In the genomic region with DNA sequence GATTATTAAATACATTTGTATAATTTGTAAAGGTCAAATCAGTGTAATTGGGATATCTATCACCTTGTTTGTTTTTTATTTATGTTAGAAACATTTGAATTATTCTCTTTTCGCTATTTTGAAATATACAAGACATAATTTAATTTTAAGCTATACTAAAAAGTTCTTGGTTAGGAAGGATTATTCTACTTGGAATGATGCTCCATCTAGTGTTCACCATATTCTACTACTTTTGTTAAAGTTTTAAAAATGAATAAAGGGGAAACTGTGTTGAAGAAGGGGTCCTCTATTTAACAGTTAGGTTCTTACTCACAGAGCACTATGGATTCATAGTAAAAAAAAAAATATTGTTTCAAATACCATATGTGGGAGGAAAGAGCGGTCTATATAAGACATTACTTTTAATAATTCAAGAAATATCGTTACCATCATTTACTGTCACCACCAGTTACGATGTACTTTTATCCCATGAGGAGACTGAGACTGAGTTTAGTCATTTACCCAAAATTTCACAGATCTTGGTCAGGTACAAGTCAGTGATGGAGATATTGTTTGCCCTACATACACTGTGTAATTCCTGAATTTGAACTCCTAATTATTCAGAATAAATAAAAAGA, we compare ENCODE assay signal across 10 cellular contexts. TPM values are rescaled to one million over a fixed set of nuclear protein-coding genes. Genes with fewer than 3 reads are reported as not detected.
DNase-seq lines count a peak whose midpoint lies in the region; TF ChIP-seq lines count a peak whose summit lies in the region.
"Had no signal": no experiment of that assay in that cellular context is flagged by ENCODE, and none has a peak within 500 bp of the region (broad histone marks: within the 10 kb centered on the region; RNA-seq: fewer than 3 reads in every experiment).

No MANE protein-coding gene starts in this region.

- H3K9me3 Mint-ChIP-seq in brain = peaks cover 4 to 8% (median 7%) of the 10 kb centered on the region in 5 experiments
- H3K9me3 Mint-ChIP-seq: activated naive CD4-positive, alpha-beta T cell treated with anti-CD3 and anti-CD28 coated beads, Interleukin-2, amount 50 U/mL, for 24 hours had no signal

- intact Hi-C loops in lower leg skin (cut with DNase I; ENCODE audit: low total_unique reads) = no loop called here

- H3K4me3 Mint-ChIP-seq in brain = no peak overlapping the region
- H3K4me3 Mint-ChIP-seq: activated naive CD4-positive, alpha-beta T cell treated with anti-CD3 and anti-CD28 coated beads, Interleukin-2, amount 50 U/mL, for 24 hours had no signal

- no peak overlapping the region for H3K4me3 ChIP-seq in lower leg skin (ENCODE audit: low read depth, poor library complexity, severe bottlenecking)

- peaks cover 13% of the 10 kb centered on the region for H3K4me1 Mint-ChIP-seq in brain

- no peaks in the 10 kb centered on the region for H3K36me3 Mint-ChIP-seq in brain

- TF ChIP-seq POLR2A in lower leg skin (IDR thresholded peaks at IDR 0.05) = no peak

- WGBS in lower leg skin, 2 donors = 84 to 85% methylated on average over 4 of the region's 4 CpGs

- H3K27ac ChIP-seq in C4-2B = no peak overlapping the region

- H3K27ac Mint-ChIP-seq in brain = no peak overlapping the region
- H3K27ac Mint-ChIP-seq: activated naive CD4-positive, alpha-beta T cell treated with anti-CD3 and anti-CD28 coated beads, Interleukin-2, amount 50 U/mL, for 24 hours had no signal

- peak; percentile 59 for TF ChIP-seq CTCF in C4-2B (conservative IDR thresholded peaks at IDR 0.05)
- TF ChIP-seq CTCF in LNCAP (IDR thresholded peaks at IDR 0.05) = peak; percentile 45
- TF ChIP-seq CTCF in brain (conservative IDR thresholded peaks at IDR 0.05) = peak; percentile 64 to 78
- no peak for TF ChIP-seq CTCF in lower leg skin (IDR thresholded peaks at IDR 0.05)

- peak; percentile 49 to 63 for DNase-seq in lung microvascular endothelial cell (ENCODE audit: low read depth in 2 of 2)
- DNase-seq in cerebellar nuclear complex (lab: John Stamatoyannopoulos, UW) = no peak
- DNase-seq in lower leg skin (ENCODE audit: low spot score in 2 of 2) = no peak
- DNase-seq in NCI-H1105 (lab: John Stamatoyannopoulos, UW) = no peak
- DNase-seq in T-helper 2 cell = no peak
- DNase-seq: left colon had no signal

- peaks cover 7% of the 10 kb centered on the region for H3K27me3 Mint-ChIP-seq in brain
- H3K27me3 Mint-ChIP-seq: activated naive CD4-positive, alpha-beta T cell treated with anti-CD3 and anti-CD28 coated beads, Interleukin-2, amount 50 U/mL, for 24 hours had no signal

RNA-seq across cellular contexts. Expression of gene STOM, which starts 6.3 kb away (rescaled TPM):
- polyA plus RNA-seq in brain (ENCODE audit: insufficient read depth, low read depth, low replicate concordance) = 78.8 TPM
- total RNA-seq in lung microvascular endothelial cell (226 and 509 TPM in 2 replicates), lower leg skin (100 to 1,000 TPM; 131 to 323 (median 208) TPM)

Comparison
In these comparisons a context has a peak if more than half of its experiments do, and no peak if none do; other contexts are left out.
1. CTCF ChIP-seq: peak in C4-2B (single experiment), LNCAP (single experiment) and brain (2 of 2); none in lower leg skin (0 of 3).
2. DNase-seq: peak in lung microvascular endothelial cell (2 of 2); none in cerebellar nuclear complex (0 of 2), lower leg skin (0 of 2), NCI-H1105 (single experiment) and T-helper 2 cell (0 of 5).